ENCODE assay signal across 23 cellular contexts in the genomic region with DNA sequence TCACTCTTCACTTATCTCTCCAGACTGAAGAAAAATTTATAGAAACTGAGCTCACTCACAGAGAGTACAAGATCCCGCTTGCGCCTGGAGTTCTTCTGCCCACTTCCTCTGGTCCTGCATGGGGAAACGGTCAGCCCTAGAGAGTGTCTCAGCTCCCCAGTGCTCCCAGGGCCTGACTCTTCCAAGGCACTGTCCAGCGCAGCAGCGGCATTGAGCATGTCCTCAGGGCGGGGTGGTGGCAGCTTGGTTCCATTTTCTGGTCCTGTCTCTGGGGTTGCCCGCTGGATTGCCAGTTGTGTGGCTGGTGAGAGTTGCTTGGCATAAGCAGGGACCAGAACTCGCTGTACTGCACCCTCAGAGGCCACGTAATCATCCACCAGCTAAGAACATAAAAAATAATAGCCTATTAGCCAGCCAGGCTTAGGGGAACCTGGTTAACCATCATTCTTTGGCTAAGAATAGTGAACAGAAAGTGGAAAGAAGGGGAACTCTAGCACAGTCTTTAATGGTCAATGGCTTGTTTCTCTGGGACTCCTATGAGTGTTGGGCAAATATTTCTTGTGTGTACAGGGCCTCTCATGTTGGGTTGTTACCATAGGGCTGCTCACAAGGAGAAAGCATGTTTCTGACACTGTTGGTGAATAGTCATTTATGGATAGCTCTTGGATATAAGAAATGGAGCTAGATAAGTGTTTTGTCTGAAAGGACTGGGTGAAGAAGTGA. TPM values are rescaled to one million over a fixed set of nuclear protein-coding genes. Genes with fewer than 3 reads are reported as not detected.
"Had no signal": no experiment of that assay in that cellular context is flagged by ENCODE, and none has a peak within 500 bp of the region (broad histone marks: within the 10 kb centered on the region; RNA-seq: fewer than 3 reads in every experiment).

No MANE protein-coding gene starts in this region.

- H3K36me3 ChIP-seq: brain microvascular endothelial cell, left ventricle myocardium inferior, prostate gland had no signal

- H3K27ac ChIP-seq: brain microvascular endothelial cell, coronary artery, esophagus squamous epithelium, left ventricle myocardium inferior had no signal

- H3K4me3 ChIP-seq: coronary artery, esophagus squamous epithelium, left ventricle myocardium inferior, prostate gland, smooth muscle cell, tibial nerve had no signal

- H3K4me2 ChIP-seq: smooth muscle cell had no signal

- H3K9me3 ChIP-seq: esophagus squamous epithelium, left ventricle myocardium inferior, prostate gland, tibial nerve had no signal

- ATAC-seq: activated CD8-positive, alpha-beta T cell treated with anti-CD3 and anti-CD28 coated beads, Interleukin-2, amount 10 ng/mL, durations not matched to agents 7 days and 5 days had no signal

- H3K4me1 ChIP-seq: prostate gland had no signal

- H3K27me3 ChIP-seq: brain microvascular endothelial cell, esophagus squamous epithelium, tibial nerve had no signal

- DNase-seq: activated CD4-positive, alpha-beta T cell treated with anti-CD3 and anti-CD28 coated beads, Interleukin-2, amount 10 ng/mL, durations not matched to agents 24 days and 14 days; activated CD4-positive, CD25-positive, alpha-beta regulatory T cell; activated CD8-positive, alpha-beta memory T cell treated with anti-CD3 and anti-CD28 coated beads, Interleukin-2, amount 50 U/mL, for 4 hours; activated CD8-positive, alpha-beta T cell treated with anti-CD3 and anti-CD28 coated beads, Interleukin-2, amount 10 ng/mL, durations not matched to agents 7 days and 5 days; activated naive CD8-positive, alpha-beta T cell treated with anti-CD3 and anti-CD28 coated beads for 36 hours; brain microvascular endothelial cell; effector CD4-positive, alpha-beta T cell; esophagus squamous epithelium; hippocampal formation; kidney; left ventricle myocardium inferior; stimulated activated CD4-positive, alpha-beta T cell treated with anti-CD3 and anti-CD28 coated beads, Interleukin-4, amount 100 ng/mL, for 4 hours; stimulated activated CD8-positive, alpha-beta memory T cell treated with anti-CD3 and anti-CD28 coated beads, Interleukin-4, amount 100 ng/mL, for 48 hours; stimulated activated naive CD4-positive, alpha-beta T cell treated with Interleukin-2 at 50 U/mL for 16 hours; substantia nigra; T-helper 2 cell had no signal

RNA-seq across cellular contexts. Expression of a gene that starts 46.0 kb away (rescaled TPM):
- total RNA-seq: activated CD4-positive, alpha-beta T cell treated with anti-CD3 and anti-CD28 coated beads, Interleukin-2, amount 10 ng/mL, durations not matched to agents 24 days and 14 days; activated CD8-positive, alpha-beta T cell treated with anti-CD3 and anti-CD28 coated beads, Interleukin-2, amount 10 ng/mL, durations not matched to agents 7 days and 5 days; activated naive CD8-positive, alpha-beta T cell treated with anti-CD3 and anti-CD28 coated beads for 36 hours; endothelial cell of umbilical vein; esophagus squamous epithelium; fibroblast of villous mesenchyme; kidney; left ventricle myocardium inferior; omental fat pad; prostate gland; smooth muscle cell; tibial nerve had no signal
- polyA plus RNA-seq: endothelial cell of umbilical vein, smooth muscle cell had no signal
